1 cellular context compared by ENCODE assay signal in the genomic region with DNA sequence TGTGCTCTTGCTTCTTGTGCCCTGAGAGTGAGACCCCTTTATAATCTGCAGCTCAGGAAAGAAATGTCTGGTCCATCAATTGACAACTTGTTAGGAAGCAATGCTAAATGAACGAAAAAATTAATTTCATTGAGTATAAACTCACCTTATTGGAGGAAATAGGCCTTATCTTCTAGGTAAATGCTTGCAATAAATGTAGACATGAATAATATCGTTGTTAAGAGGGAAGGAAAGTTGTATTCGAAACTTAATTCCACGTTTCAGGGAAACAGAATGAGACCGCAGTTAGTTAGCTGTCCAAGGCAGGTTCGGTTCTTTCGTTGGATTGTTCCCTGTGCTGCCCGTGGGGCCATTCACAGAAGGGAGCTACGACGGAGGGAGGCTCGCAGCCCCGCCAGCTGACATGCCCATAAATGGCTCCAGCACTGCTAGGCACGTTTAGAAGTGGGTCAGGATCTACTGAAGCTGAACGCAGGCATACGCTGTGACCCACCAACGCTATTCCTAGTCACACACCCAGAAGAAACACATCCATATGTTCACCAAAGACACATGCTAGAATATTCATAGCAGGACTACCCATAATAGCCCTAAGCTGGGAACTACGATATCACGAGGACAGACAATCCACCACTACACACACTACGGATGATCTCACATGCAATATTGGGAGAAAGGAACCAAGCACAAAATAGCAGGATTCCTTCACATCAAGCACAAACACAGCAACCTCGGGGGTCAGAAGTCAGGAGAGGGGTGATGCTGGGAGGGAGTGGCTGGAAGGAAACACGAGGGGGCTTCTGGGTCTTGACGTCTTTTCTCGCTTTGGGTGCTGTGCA.
TF ChIP-seq lines count a peak whose summit lies in the region.

No MANE protein-coding gene starts in this region.

TF ChIP-seq in K562, 482 proteins besides CTCF, POLR2A, EP300 and RAD21 (continued from another document):
- TF ChIP-seq, protein P1, sequence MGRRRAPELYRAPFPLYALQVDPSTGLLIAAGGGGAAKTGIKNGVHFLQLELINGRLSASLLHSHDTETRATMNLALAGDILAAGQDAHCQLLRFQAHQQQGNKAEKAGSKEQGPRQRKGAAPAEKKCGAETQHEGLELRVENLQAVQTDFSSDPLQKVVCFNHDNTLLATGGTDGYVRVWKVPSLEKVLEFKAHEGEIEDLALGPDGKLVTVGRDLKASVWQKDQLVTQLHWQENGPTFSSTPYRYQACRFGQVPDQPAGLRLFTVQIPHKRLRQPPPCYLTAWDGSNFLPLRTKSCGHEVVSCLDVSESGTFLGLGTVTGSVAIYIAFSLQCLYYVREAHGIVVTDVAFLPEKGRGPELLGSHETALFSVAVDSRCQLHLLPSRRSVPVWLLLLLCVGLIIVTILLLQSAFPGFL (CRISPR knock-in tag; IDR thresholded peaks at IDR 0.05), result no peak
- TF ChIP-seq, protein P2, sequence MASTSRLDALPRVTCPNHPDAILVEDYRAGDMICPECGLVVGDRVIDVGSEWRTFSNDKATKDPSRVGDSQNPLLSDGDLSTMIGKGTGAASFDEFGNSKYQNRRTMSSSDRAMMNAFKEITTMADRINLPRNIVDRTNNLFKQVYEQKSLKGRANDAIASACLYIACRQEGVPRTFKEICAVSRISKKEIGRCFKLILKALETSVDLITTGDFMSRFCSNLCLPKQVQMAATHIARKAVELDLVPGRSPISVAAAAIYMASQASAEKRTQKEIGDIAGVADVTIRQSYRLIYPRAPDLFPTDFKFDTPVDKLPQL (IDR thresholded peaks at IDR 0.05; ENCODE audit: extremely low read depth, insufficient read length), result no peak
- TF ChIP-seq IRF2 (CRISPR knock-in tag; IDR thresholded peaks at IDR 0.05) (no peak), SRSF7 (optimal IDR thresholded peaks at IDR 0.05; ENCODE audit: low read depth, low read length) (no peak), CSDE1 (IDR thresholded peaks at IDR 0.05) (no peak), CHD4 (IDR thresholded peaks at IDR 0.05; ENCODE audit: insufficient read depth, insufficient replicate concordance, low read depth, low read length, poor library complexity, severe bottlenecking) (no peak), MYBL2 (IDR thresholded peaks at IDR 0.05; ENCODE audit: low read depth) (no peak), MYBL2 (CRISPR knock-in tag; IDR thresholded peaks at IDR 0.05; ENCODE audit: borderline replicate concordance) (no peak), SETDB1 (IDR thresholded peaks at IDR 0.05; ENCODE audit: low read length) (no peak), CEBPG (CRISPR knock-in tag; IDR thresholded peaks at IDR 0.05) (no peak), CEBPG (tag; conservative IDR thresholded peaks at IDR 0.05 in 1 of 2, IDR thresholded peaks at IDR 0.05 in 1 of 2) (no peak), POLR2H (tag; IDR thresholded peaks at IDR 0.05; ENCODE audit: low read depth) (no peak), CBX2 (IDR thresholded peaks at IDR 0.05; ENCODE audit: insufficient read depth, low read length, poor library complexity, severe bottlenecking) (peak; percentile 43), ZFP36 (IDR thresholded peaks at IDR 0.05; ENCODE audit: low read depth, low read length, partially characterized antibody) (peak; percentile 21), MBD2 (IDR thresholded peaks at IDR 0.05; ENCODE audit: borderline replicate concordance, low read depth) (no peak), RHOXF2B (CRISPR knock-in tag; conservative IDR thresholded peaks at IDR 0.05) (no peak), DMBX1 (CRISPR knock-in tag; IDR thresholded peaks at IDR 0.05; ENCODE audit: borderline replicate concordance) (no peak), RBM14 (IDR thresholded peaks at IDR 0.05; ENCODE audit: borderline replicate concordance, insufficient read depth, low read depth, low read length) (no peak), JUNB (CRISPR knock-in tag; conservative IDR thresholded peaks at IDR 0.05) (no peak), SRSF3 (IDR thresholded peaks at IDR 0.05; ENCODE audit: insufficient read depth, low read length) (no peak), SMAD2 (IDR thresholded peaks at IDR 0.05; ENCODE audit: low read depth, low read length) (no peak), OTX1 (CRISPR knock-in tag; IDR thresholded peaks at IDR 0.05) (no peak), FOXK2 (conservative IDR thresholded peaks at IDR 0.05 in 1 of 2, IDR thresholded peaks at IDR 0.05 in 1 of 2; ENCODE audit: low read depth in 2 of 2) (no peak)
- TF ChIP-seq, protein P3, sequence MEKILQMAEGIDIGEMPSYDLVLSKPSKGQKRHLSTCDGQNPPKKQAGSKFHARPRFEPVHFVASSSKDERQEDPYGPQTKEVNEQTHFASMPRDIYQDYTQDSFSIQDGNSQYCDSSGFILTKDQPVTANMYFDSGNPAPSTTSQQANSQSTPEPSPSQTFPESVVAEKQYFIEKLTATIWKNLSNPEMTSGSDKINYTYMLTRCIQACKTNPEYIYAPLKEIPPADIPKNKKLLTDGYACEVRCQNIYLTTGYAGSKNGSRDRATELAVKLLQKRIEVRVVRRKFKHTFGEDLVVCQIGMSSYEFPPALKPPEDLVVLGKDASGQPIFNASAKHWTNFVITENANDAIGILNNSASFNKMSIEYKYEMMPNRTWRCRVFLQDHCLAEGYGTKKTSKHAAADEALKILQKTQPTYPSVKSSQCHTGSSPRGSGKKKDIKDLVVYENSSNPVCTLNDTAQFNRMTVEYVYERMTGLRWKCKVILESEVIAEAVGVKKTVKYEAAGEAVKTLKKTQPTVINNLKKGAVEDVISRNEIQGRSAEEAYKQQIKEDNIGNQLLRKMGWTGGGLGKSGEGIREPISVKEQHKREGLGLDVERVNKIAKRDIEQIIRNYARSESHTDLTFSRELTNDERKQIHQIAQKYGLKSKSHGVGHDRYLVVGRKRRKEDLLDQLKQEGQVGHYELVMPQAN (IDR thresholded peaks at IDR 0.05; ENCODE audit: borderline replicate concordance), result no peak
- TF ChIP-seq, protein P4, sequence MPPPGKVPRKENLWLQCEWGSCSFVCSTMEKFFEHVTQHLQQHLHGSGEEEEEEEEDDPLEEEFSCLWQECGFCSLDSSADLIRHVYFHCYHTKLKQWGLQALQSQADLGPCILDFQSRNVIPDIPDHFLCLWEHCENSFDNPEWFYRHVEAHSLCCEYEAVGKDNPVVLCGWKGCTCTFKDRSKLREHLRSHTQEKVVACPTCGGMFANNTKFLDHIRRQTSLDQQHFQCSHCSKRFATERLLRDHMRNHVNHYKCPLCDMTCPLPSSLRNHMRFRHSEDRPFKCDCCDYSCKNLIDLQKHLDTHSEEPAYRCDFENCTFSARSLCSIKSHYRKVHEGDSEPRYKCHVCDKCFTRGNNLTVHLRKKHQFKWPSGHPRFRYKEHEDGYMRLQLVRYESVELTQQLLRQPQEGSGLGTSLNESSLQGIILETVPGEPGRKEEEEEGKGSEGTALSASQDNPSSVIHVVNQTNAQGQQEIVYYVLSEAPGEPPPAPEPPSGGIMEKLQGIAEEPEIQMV (tag; conservative IDR thresholded peaks at IDR 0.05; ENCODE audit: low read depth), result no peak
- TF ChIP-seq, protein P5, sequence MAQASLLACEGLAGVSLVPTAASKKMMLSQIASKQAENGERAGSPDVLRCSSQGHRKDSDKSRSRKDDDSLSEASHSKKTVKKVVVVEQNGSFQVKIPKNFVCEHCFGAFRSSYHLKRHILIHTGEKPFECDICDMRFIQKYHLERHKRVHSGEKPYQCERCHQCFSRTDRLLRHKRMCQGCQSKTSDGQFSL (CRISPR knock-in tag; IDR thresholded peaks at IDR 0.05), result no peak
- TF ChIP-seq, protein P5 (tag; IDR thresholded peaks at IDR 0.05), result no peak
- TF ChIP-seq, protein P6, sequence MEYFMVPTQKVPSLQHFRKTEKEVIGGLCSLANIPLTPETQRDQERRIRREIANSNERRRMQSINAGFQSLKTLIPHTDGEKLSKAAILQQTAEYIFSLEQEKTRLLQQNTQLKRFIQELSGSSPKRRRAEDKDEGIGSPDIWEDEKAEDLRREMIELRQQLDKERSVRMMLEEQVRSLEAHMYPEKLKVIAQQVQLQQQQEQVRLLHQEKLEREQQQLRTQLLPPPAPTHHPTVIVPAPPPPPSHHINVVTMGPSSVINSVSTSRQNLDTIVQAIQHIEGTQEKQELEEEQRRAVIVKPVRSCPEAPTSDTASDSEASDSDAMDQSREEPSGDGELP (CRISPR knock-in tag; IDR thresholded peaks at IDR 0.05; ENCODE audit: borderline replicate concordance), result peak; percentile 40; the same call in 1 of the 2 replicates
TF ChIP-seq in K562: peak in this region for 6.
